In the genomic region with DNA sequence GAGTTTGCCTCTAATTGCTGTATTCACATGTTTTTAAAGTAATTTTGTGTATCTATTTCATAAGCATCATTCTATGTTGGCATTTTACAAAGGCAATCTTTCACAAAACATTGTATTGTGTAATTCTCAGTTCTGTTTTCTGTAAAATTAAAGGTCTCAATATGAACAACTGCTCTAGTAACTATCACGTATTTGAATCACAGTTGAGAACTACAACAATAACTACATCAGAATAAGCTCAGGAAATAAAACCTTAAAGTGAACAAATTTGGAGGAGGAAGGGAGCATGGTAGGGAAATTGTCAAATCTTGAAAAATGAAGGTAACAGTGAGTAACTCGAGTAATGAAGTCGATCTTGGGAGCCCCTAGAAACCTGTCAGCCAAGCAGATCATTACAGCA, we compare ENCODE assay signal across 1 cellular context.
TF ChIP-seq lines count a peak whose summit lies in the region.

No MANE protein-coding gene starts in this region.

TF ChIP-seq in GM12878, 131 proteins besides CTCF, POLR2A, EP300 and RAD21:
- TF ChIP-seq SP1 (IDR thresholded peaks at IDR 0.05; ENCODE audit: low read depth, low read length) (no peak), MTA2 (IDR thresholded peaks at IDR 0.05; ENCODE audit: low read depth) (peak; percentile 72; the same call in 1 of the 2 replicates), GATAD2B (conservative IDR thresholded peaks at IDR 0.05; ENCODE audit: low read depth) (no peak), NBN (IDR thresholded peaks at IDR 0.05) (no peak), STAT3 (IDR thresholded peaks at IDR 0.05; ENCODE audit: low read depth, low read length) (no peak), HDAC2 (IDR thresholded peaks at IDR 0.05) (no peak), JUNB (IDR thresholded peaks at IDR 0.05) (peak; percentile 63), SPI1 (IDR thresholded peaks at IDR 0.05; ENCODE audit: borderline replicate concordance, insufficient read depth, low read depth, low read length) (peak; percentile 55; the same call in 1 of the 2 replicates), NFIC (IDR thresholded peaks at IDR 0.05; ENCODE audit: low read depth, low read length) (peak; percentile 31; the same call in 1 of the 2 replicates), CEBPB (IDR thresholded peaks at IDR 0.05; ENCODE audit: borderline replicate concordance in 1 of 2, low read depth in 2 of 2, low read length in 2 of 2) (no peak)
- TF ChIP-seq, protein P1, sequence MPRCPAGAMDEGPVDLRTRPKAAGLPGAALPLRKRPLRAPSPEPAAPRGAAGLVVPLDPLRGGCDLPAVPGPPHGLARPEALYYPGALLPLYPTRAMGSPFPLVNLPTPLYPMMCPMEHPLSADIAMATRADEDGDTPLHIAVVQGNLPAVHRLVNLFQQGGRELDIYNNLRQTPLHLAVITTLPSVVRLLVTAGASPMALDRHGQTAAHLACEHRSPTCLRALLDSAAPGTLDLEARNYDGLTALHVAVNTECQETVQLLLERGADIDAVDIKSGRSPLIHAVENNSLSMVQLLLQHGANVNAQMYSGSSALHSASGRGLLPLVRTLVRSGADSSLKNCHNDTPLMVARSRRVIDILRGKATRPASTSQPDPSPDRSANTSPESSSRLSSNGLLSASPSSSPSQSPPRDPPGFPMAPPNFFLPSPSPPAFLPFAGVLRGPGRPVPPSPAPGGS (IDR thresholded peaks at IDR 0.05; ENCODE audit: borderline replicate concordance, insufficient read depth, low read depth, low read length, poor library complexity, severe bottlenecking), result no peak
